ENCODE assay signal across 8 cellular contexts in genomic region chr9:83199240-83199639, GRCh38.
DNase-seq lines count a peak whose midpoint lies in the region; ATAC-seq and TF ChIP-seq lines count a peak whose summit lies in the region.

No MANE protein-coding gene starts in this region.

- H3K9me3 ChIP-seq in right atrium auricular region (no peaks in the 10 kb centered on the region), gastrocnemius medialis (no peaks in the 10 kb centered on the region)

- TF ChIP-seq CTCF in right atrium auricular region (IDR thresholded peaks at IDR 0.05) = peak; percentile 55 to 75
- peak; percentile 35 to 69 (median 60) for TF ChIP-seq CTCF in gastrocnemius medialis (IDR thresholded peaks at IDR 0.05 in 4 of 5, conservative IDR thresholded peaks at IDR 0.05 in 1 of 5)

- TF ChIP-seq POLR2A in gastrocnemius medialis (IDR thresholded peaks at IDR 0.05) = no peak

- DNase-seq in ELR (ENCODE audit: low read depth) (peak; percentile 60), NCI-H1417 (lab: John Stamatoyannopoulos, UW) (peak in 2 of 3 experiments; percentile 56 to 84), amniotic epithelial cell (ENCODE audit: low read depth) (peak; percentile 8), right atrium auricular region (ENCODE audit: low spot score) (no peak), gastrocnemius medialis (peak in 1 of 2 donors; percentile 21), 8988T (no peak)
- DNase-seq in activated effector memory CD4-positive, alpha-beta T cell treated with Interleukin-2 at 50 U/mL for 16 hours = no peak
- DNase-seq in activated CD8-positive, alpha-beta memory T cell treated with anti-CD3 and anti-CD28 coated beads for 24 hours = no peak

- no peak overlapping the region for H3K27ac ChIP-seq in right atrium auricular region
- H3K27ac ChIP-seq in gastrocnemius medialis = no peak overlapping the region

- in situ Hi-C loops in gastrocnemius medialis (cut with MboI; ENCODE audit: low sequenced_read_pairs in 4 of 4) = no loop called here

- H3K27me3 ChIP-seq in right atrium auricular region (no peaks in the 10 kb centered on the region), gastrocnemius medialis (peaks cover 0 to 3% (median 0%) of the 10 kb centered on the region in 3 donors)

- no peak overlapping the region for H3K4me3 ChIP-seq in right atrium auricular region
- H3K4me3 ChIP-seq in gastrocnemius medialis = no peak overlapping the region

- peak; percentile 89 to 90 for ATAC-seq in gastrocnemius medialis

- intact Hi-C loops in gastrocnemius medialis (cut with DNase I; ENCODE audit: low total_unique reads) = loop anchor here (2.0 kb wide), 1 partner anchor 346 kb away; no protein-coding TSS in a partner anchor

- no peaks in the 10 kb centered on the region for H3K36me3 ChIP-seq in right atrium auricular region
- H3K36me3 ChIP-seq in gastrocnemius medialis = no peaks in the 10 kb centered on the region

- H3K4me1 ChIP-seq in right atrium auricular region (no peaks in the 10 kb centered on the region), gastrocnemius medialis (no peaks in the 10 kb centered on the region)

Comparison
In these comparisons a context has a peak if more than half of its experiments do, and no peak if none do; other contexts are left out.
1. DNase-seq: peak in ELR (single experiment), NCI-H1417 (2 of 3) and amniotic epithelial cell (single experiment); none in right atrium auricular region (single experiment), activated effector memory CD4-positive, alpha-beta T cell treated with Interleukin-2 at 50 U/mL for 16 hours (single experiment), activated CD8-positive, alpha-beta memory T cell treated with anti-CD3 and anti-CD28 coated beads for 24 hours (single experiment) and 8988T (single experiment).